ENCODE assay signal across 20 cellular contexts in genomic region chr10:129845081-129845823, GRCh38.
DNase-seq lines count a peak whose midpoint lies in the region; ATAC-seq and TF ChIP-seq lines count a peak whose summit lies in the region.
"Had no signal": no experiment of that assay in that cellular context is flagged by ENCODE, and none has a peak within 500 bp of the region (broad histone marks: within the 10 kb centered on the region; RNA-seq: fewer than 3 reads in every experiment).

No MANE protein-coding gene starts in this region.

- no peak overlapping the region for H3K23ac ChIP-seq in trophoblast cell (ENCODE audit: low read length)

- no peak overlapping the region for H3K4ac ChIP-seq in trophoblast cell (ENCODE audit: low read depth, low read length)

- no peak overlapping the region for H4K91ac ChIP-seq in trophoblast cell (ENCODE audit: low read depth, low read length)

- no peaks in the 10 kb centered on the region for H3F3A ChIP-seq in neural cell (ENCODE audit: insufficient read depth, low read length, poor library complexity, severe bottlenecking)

- DNase-seq in DMS 273 treated with DMSO at 0.1 percent for 48 hours (lab: John Stamatoyannopoulos, UW) (peak; percentile 15), NCI-H1436 (lab: John Stamatoyannopoulos, UW) (peak; percentile 81), NCI-H748 (lab: John Stamatoyannopoulos, UW; ENCODE audit: unreplicated experiment) (peak; percentile 79), trophoblast cell (no peak), NCI-H2227 (lab: John Stamatoyannopoulos, UW; ENCODE audit: unreplicated experiment) (no peak)
- no peak for DNase-seq in stimulated activated naive CD8-positive, alpha-beta T cell treated with anti-CD3 and anti-CD28 coated beads, Interleukin-15, Interleukin-2, amounts not matched to agents 100 U/mL and 50 U/mL, for 24 hours
- DNase-seq: ACHN; CD4-positive, alpha-beta T cell; COR-L47; DND-41; Karpas-422; MV-4-11; NCI-H2029 treated with DMSO at 0.1 percent for 48 hours; NCI-H446 treated with DMSO at 0.1 percent for 48 hours; SHP77 treated with DMSO at 0.1 percent for 48 hours; SK-N-SH; T-helper 2 cell had no signal

- H3K9ac ChIP-seq in neural cell (ENCODE audit: low read length) (no peak overlapping the region), trophoblast cell (ENCODE audit: low read length) (no peak overlapping the region)
- H3K9ac ChIP-seq: BLaER1, SK-N-SH had no signal

- TF ChIP-seq CTCF in neural cell (IDR thresholded peaks at IDR 0.05; ENCODE audit: poor library complexity, severe bottlenecking), result no peak

- H4K20me1 ChIP-seq in neural cell (ENCODE audit: insufficient read depth), result no peaks in the 10 kb centered on the region
- H4K20me1 ChIP-seq: BLaER1 had no signal

- H4K12ac ChIP-seq in trophoblast cell (ENCODE audit: low read depth, low read length), result no peak overlapping the region

- H3K4me2 ChIP-seq in neural cell (ENCODE audit: low read length) (no peak overlapping the region), trophoblast cell (ENCODE audit: low read length) (no peak overlapping the region)
- H3K4me2 ChIP-seq: BLaER1, SK-N-SH had no signal

- H3K27ac ChIP-seq in neural cell (ENCODE audit: low read length), result no peak overlapping the region
- no peak overlapping the region for H3K27ac ChIP-seq in trophoblast cell (ENCODE audit: low read depth, low read length)
- H3K27ac ChIP-seq: BLaER1, RWPE1 had no signal

- no peaks in the 10 kb centered on the region for H3K79me1 ChIP-seq in trophoblast cell (ENCODE audit: low read length)

- no peaks in the 10 kb centered on the region for H3K79me2 ChIP-seq in neural cell (replicated peaks; ENCODE audit: insufficient read depth, low read length)
- H3K79me2 ChIP-seq in trophoblast cell (ENCODE audit: control insufficient read depth, insufficient read depth, low read length, poor library complexity), result no peaks in the 10 kb centered on the region

- H2BK5ac ChIP-seq in trophoblast cell (ENCODE audit: low read depth, low read length, poor library complexity), result no peak overlapping the region

- no peaks in the 10 kb centered on the region for H3K36me3 ChIP-seq in neural cell (ENCODE audit: insufficient read depth, low read length)
- no peaks in the 10 kb centered on the region for H3K36me3 ChIP-seq in trophoblast cell (ENCODE audit: control insufficient read depth in 1 of 2, insufficient read depth in 2 of 2, low read length in 2 of 2)
- H3K36me3 ChIP-seq: BLaER1 had no signal

- H3K9me3 ChIP-seq in neural cell (ENCODE audit: low read length) (no peaks in the 10 kb centered on the region), trophoblast cell (ENCODE audit: insufficient read depth, low read depth, low read length) (peaks cover 1% of the 10 kb centered on the region)
- H3K9me3 ChIP-seq: BLaER1, SK-N-SH had no signal

- no peaks in the 10 kb centered on the region for H3K9me2 ChIP-seq in neural cell (ENCODE audit: insufficient read depth, low read length)
- H3K9me2 ChIP-seq: SK-N-SH had no signal

- H4K8ac ChIP-seq in trophoblast cell (ENCODE audit: low read depth, low read length), result no peak overlapping the region

- no peak overlapping the region for H2BK12ac ChIP-seq in trophoblast cell (ENCODE audit: low read length)

- H2AFZ ChIP-seq in neural cell (ENCODE audit: low read depth, low read length), result no peak overlapping the region
- no peak overlapping the region for H2AFZ ChIP-seq in trophoblast cell (ENCODE audit: insufficient read depth, low read length, poor library complexity)

- TF ChIP-seq EP300 in neural cell (conservative IDR thresholded peaks at IDR 0.05; ENCODE audit: poor library complexity, severe bottlenecking), result peak; percentile 23

- WGBS in trophoblast cell (ENCODE audit: extremely low coverage, insufficient coverage, insufficient read length), result no CpG with 5 or more reads among the region's 12 CpGs

- no peaks in the 10 kb centered on the region for H3K4me1 ChIP-seq in trophoblast cell (ENCODE audit: control insufficient read depth in 1 of 2, insufficient read depth in 2 of 2, low read length in 2 of 2)
- H3K4me1 ChIP-seq: BLaER1 had no signal

- no peak for ATAC-seq in stimulated activated naive CD8-positive, alpha-beta T cell treated with anti-CD3 and anti-CD28 coated beads, Interleukin-15, Interleukin-2, amounts not matched to agents 100 U/mL and 50 U/mL, for 24 hours

- H2BK120ac ChIP-seq in trophoblast cell (ENCODE audit: insufficient read depth, low read length, poor library complexity), result no peak overlapping the region

- no peaks in the 10 kb centered on the region for H3K27me3 ChIP-seq in neural cell (ENCODE audit: insufficient read depth, low read depth, low read length)
- H3K27me3 ChIP-seq in trophoblast cell (ENCODE audit: insufficient read depth, low read length), result no peaks in the 10 kb centered on the region
- H3K27me3 ChIP-seq: BLaER1 had no signal

- TF ChIP-seq RAD21 in neural cell (conservative IDR thresholded peaks at IDR 0.05), result no peak

- H2AK5ac ChIP-seq in trophoblast cell (ENCODE audit: low read length), result no peak overlapping the region

- H3K14ac ChIP-seq in trophoblast cell (ENCODE audit: low read length), result no peak overlapping the region

- H3K4me3 ChIP-seq in neural cell (ENCODE audit: low read length) (peak overlapping the region; percentile 2), trophoblast cell (ENCODE audit: low read depth, low read length) (no peak overlapping the region)
- H3K4me3 ChIP-seq: BLaER1 had no signal

- H3K18ac ChIP-seq in trophoblast cell (ENCODE audit: low read length), result no peak overlapping the region

TF ChIP-seq in neural cell, 6 proteins besides CTCF, POLR2A, EP300 and RAD21:
- TF ChIP-seq REST (IDR thresholded peaks at IDR 0.05; ENCODE audit: borderline replicate concordance) (no peak), SMC3 (conservative IDR thresholded peaks at IDR 0.05; ENCODE audit: poor library complexity) (no peak), EZH2 (IDR thresholded peaks at IDR 0.05; ENCODE audit: borderline replicate concordance, insufficient read depth, low read length, poor library complexity, severe bottlenecking) (no peak), POLR2AphosphoS5 (IDR thresholded peaks at IDR 0.05) (peak; percentile 68)

Comparison
In these comparisons a context has a peak if more than half of its experiments do, and no peak if none do; other contexts are left out.
1. DNase-seq: peak in DMS 273 treated with DMSO at 0.1 percent for 48 hours (single experiment), NCI-H1436 (single experiment) and NCI-H748 (single experiment); none in trophoblast cell (0 of 2), stimulated activated naive CD8-positive, alpha-beta T cell treated with anti-CD3 and anti-CD28 coated beads, Interleukin-15, Interleukin-2, amounts not matched to agents 100 U/mL and 50 U/mL, for 24 hours (single experiment) and NCI-H2227 (single experiment).